ENCODE assay signal across 9 cellular contexts in genomic region chr14:69675877-69676416, GRCh38.
A peak's percentile ranks its signal among the peaks of the same experiment; 100 is the strongest.
DNase-seq lines count a peak whose midpoint lies in the region; ATAC-seq and TF ChIP-seq lines count a peak whose summit lies in the region.
"Had no signal": no experiment of that assay in that cellular context is flagged by ENCODE, and none has a peak within 500 bp of the region (broad histone marks: within the 10 kb centered on the region; RNA-seq: fewer than 3 reads in every experiment).

No MANE protein-coding gene starts in this region.

- H3K36me3 Mint-ChIP-seq in activated naive CD8-positive, alpha-beta T cell treated with anti-CD3 and anti-CD28 coated beads, Interleukin-2, amount 10 ng/mL, durations not matched to agents 7 days and 5 days, result peaks cover 19% of the 10 kb centered on the region

- POLR2A ChIA-PET in activated naive CD8-positive, alpha-beta T cell treated with anti-CD3 and anti-CD28 coated beads, Interleukin-2, amount 10 ng/mL, durations not matched to agents 7 days and 5 days (lab: Charles Lee), result no interaction called here

- intact Hi-C loops in ovary (cut with DNase I), result loop anchor here in 1 of 4 donors (10.0 kb wide), 1 partner anchor 51 kb away; no protein-coding TSS in a partner anchor
- intact Hi-C loops in sciatic nerve (cut with DNase I), result no loop called here

- H3K4me1 Mint-ChIP-seq in activated naive CD8-positive, alpha-beta T cell treated with anti-CD3 and anti-CD28 coated beads, Interleukin-2, amount 10 ng/mL, durations not matched to agents 7 days and 5 days, result peaks cover 57% of the 10 kb centered on the region

- TF ChIP-seq POLR2A in GM18505 (IDR thresholded peaks at IDR 0.05; ENCODE audit: borderline replicate concordance, extremely low read depth, insufficient read depth, insufficient read length) (no peak), ovary (IDR thresholded peaks at IDR 0.05) (no peak)

- DNase-seq in activated naive CD8-positive, alpha-beta T cell treated with anti-CD3 and anti-CD28 coated beads, Interleukin-2, amount 10 ng/mL, durations not matched to agents 7 days and 5 days, result no peak
- DNase-seq in C1 segment of cervical spinal cord (lab: John Stamatoyannopoulos, UW) (no peak), ovary (no peak), sciatic nerve (ENCODE audit: low spot score) (no peak), omental fat pad (ENCODE audit: low spot score) (no peak)

- ATAC-seq in GM18505 (IDR thresholded peaks at IDR 0.05; ENCODE audit: unreplicated experiment) (peak; percentile 63), GM19452 (IDR thresholded peaks at IDR 0.05; ENCODE audit: unreplicated experiment) (peak; percentile 78), HG03095 (IDR thresholded peaks at IDR 0.05; ENCODE audit: unreplicated experiment) (peak; percentile 72), sciatic nerve (no peak), omental fat pad (ENCODE audit: low FRiP score) (no peak)
- peak; percentile 72 for ATAC-seq in activated naive CD8-positive, alpha-beta T cell treated with anti-CD3 and anti-CD28 coated beads, Interleukin-2, amount 10 ng/mL, durations not matched to agents 7 days and 5 days (ENCODE audit: low read depth)

- H3K4me3 Mint-ChIP-seq in activated naive CD8-positive, alpha-beta T cell treated with anti-CD3 and anti-CD28 coated beads, Interleukin-2, amount 10 ng/mL, durations not matched to agents 7 days and 5 days, result peak overlapping the region; percentile 9

- peak overlapping the region; percentile 68 for H3K27ac Mint-ChIP-seq in activated naive CD8-positive, alpha-beta T cell treated with anti-CD3 and anti-CD28 coated beads, Interleukin-2, amount 10 ng/mL, durations not matched to agents 7 days and 5 days

- no peaks in the 10 kb centered on the region for H3K9me3 Mint-ChIP-seq in activated naive CD8-positive, alpha-beta T cell treated with anti-CD3 and anti-CD28 coated beads, Interleukin-2, amount 10 ng/mL, durations not matched to agents 7 days and 5 days

- no peaks in the 10 kb centered on the region for H3K27me3 ChIP-seq in ovary

- no peak for TF ChIP-seq CTCF in ovary (IDR thresholded peaks at IDR 0.05)
- TF ChIP-seq CTCF in omental fat pad (IDR thresholded peaks at IDR 0.05), result no peak

- H3K36me3 ChIP-seq in ovary, result no peaks in the 10 kb centered on the region

- 84 to 95% (median 93%) methylated on average over 2 of the region's 2 CpGs for WGBS in ovary, 3 donors

- H3K27ac ChIP-seq in ovary, result peak overlapping the region in 1 of 2 donors; percentile 14
- H3K27ac ChIP-seq: RWPE1 had no signal

- peaks cover 21% of the 10 kb centered on the region for H3K4me1 ChIP-seq in ovary (ENCODE audit: insufficient read depth)

- no peaks in the 10 kb centered on the region for H3K27me3 Mint-ChIP-seq in activated naive CD8-positive, alpha-beta T cell treated with anti-CD3 and anti-CD28 coated beads, Interleukin-2, amount 10 ng/mL, durations not matched to agents 7 days and 5 days

- no peak overlapping the region for H3K4me3 ChIP-seq in ovary

- no peaks in the 10 kb centered on the region for H3K9me3 ChIP-seq in ovary

- no peak for TF ChIP-seq EP300 in ovary (IDR thresholded peaks at IDR 0.05)

Comparison
In these comparisons a context has a peak if more than half of its experiments do, and no peak if none do; other contexts are left out.
1. ATAC-seq: peak in GM18505 (single experiment), GM19452 (single experiment), HG03095 (single experiment) and activated naive CD8-positive, alpha-beta T cell treated with anti-CD3 and anti-CD28 coated beads, Interleukin-2, amount 10 ng/mL, durations not matched to agents 7 days and 5 days (single experiment); none in sciatic nerve (single experiment) and omental fat pad (single experiment).